ENCODE assay signal across 31 cellular contexts in the genomic region with DNA sequence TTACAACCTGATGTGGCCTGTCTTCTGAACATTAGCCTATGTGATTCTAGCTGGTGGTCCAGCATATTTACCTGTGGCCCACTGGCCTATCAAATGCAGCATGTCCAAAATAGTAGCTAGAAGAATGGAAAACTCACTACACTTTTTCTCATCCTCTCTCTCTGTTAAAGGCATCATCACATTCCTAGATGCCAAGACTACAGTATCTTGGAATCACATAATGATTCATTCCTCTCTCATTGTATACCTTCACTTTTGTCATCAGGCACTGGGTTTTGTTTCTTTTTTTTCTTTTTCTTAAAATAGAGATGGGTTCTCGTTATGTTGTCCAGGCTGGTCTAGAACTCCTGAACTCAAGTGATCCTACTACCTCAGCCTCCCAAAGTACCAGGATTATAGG. TPM values are rescaled to one million over a fixed set of nuclear protein-coding genes. Genes with fewer than 3 reads are reported as not detected.
"Had no signal": no experiment of that assay in that cellular context is flagged by ENCODE, and none has a peak within 500 bp of the region (broad histone marks: within the 10 kb centered on the region; RNA-seq: fewer than 3 reads in every experiment).

No MANE protein-coding gene starts in this region.

- H3K9me3 ChIP-seq: lower lobe of right lung, prostate gland, right atrium auricular region, stomach, thyroid gland, vagina had no signal

- H3K9ac ChIP-seq: neural progenitor cell had no signal

- H3K4me3 ChIP-seq: heart right ventricle, lower lobe of right lung, neural progenitor cell, prostate gland, right atrium auricular region, smooth muscle cell, stomach, thyroid gland, vagina had no signal

- H3K27ac ChIP-seq: heart right ventricle, lower lobe of right lung, neural progenitor cell, prostate gland, stomach, thyroid gland, vagina had no signal

- DNase-seq: cortex of kidney; effector memory CD8-positive, alpha-beta T cell; foreskin fibroblast; glutamatergic neuron; heart right ventricle; hippocampal formation; kidney glomerular epithelial cell; left ventricle myocardium superior; lower lobe of right lung; midbrain; naive thymus-derived CD4-positive, alpha-beta T cell; nucleus accumbens; stimulated activated CD4-positive, alpha-beta T cell treated with anti-CD3 and anti-CD28 coated beads, Interleukin-12 subunit alpha, Interleukin-12 subunit beta, amount 100 ng/mL, for 4 hours; stimulated activated CD4-positive, alpha-beta T cell treated with anti-CD3 and anti-CD28 coated beads, Interleukin-2, amount 100 ng/mL, for 24 hours; stimulated activated CD4-positive, alpha-beta T cell treated with anti-CD3 and anti-CD28 coated beads, Interleukin-4, amount 100 ng/mL, for 24 hours; stimulated activated naive CD4-positive, alpha-beta T cell treated with Interleukin-2 at 50 U/mL for 16 hours; stomach; thyroid gland; trophoblast cell had no signal

- H3K27me3 ChIP-seq: heart right ventricle, neural progenitor cell, right atrium auricular region, stomach, thyroid gland, vagina had no signal

- H3K36me3 ChIP-seq: heart right ventricle, lower lobe of right lung, neural progenitor cell, prostate gland, right atrium auricular region, stomach, thyroid gland, vagina had no signal

- H2AFZ ChIP-seq: neural progenitor cell had no signal

- ATAC-seq: effector memory CD8-positive, alpha-beta T cell; esophagus mucosa; heart right ventricle; left ventricle myocardium superior; lower lobe of right lung; naive thymus-derived CD4-positive, alpha-beta T cell; sciatic nerve; stimulated activated effector memory CD8-positive, alpha-beta T cell treated with anti-CD3 and anti-CD28 coated beads, Interleukin-12 subunit alpha, Interleukin-12 subunit beta, amount 100 ng/mL, for 72 hours had no signal

- H3K4me2 ChIP-seq: neural progenitor cell, smooth muscle cell had no signal

- H3K4me1 ChIP-seq: heart right ventricle, lower lobe of right lung, neural progenitor cell, prostate gland, right atrium auricular region, stomach, thyroid gland, vagina had no signal

- FAIRE-seq: endometrium, islet of Langerhans had no signal

RNA-seq across cellular contexts. Expression of a gene that starts 45.0 kb away (rescaled TPM):
- total RNA-seq: dermis microvascular lymphatic vessel endothelial cell; naive thymus-derived CD4-positive, alpha-beta T cell; sciatic nerve; subcutaneous adipose tissue had no signal
- polyA plus RNA-seq: naive thymus-derived CD4-positive, alpha-beta T cell had no signal
